In genomic region chr7:101743241-101743994, GRCh38 we compare ENCODE assay signal across 8 cellular contexts.
A peak's percentile ranks its signal among the peaks of the same experiment; 100 is the strongest.
DNase-seq lines count a peak whose midpoint lies in the region; ATAC-seq and TF ChIP-seq lines count a peak whose summit lies in the region.

No MANE protein-coding gene starts in this region.

- H3K4me2 ChIP-seq in BLaER1 treated with 17β-estradiol and CSF1 and Interleukin-3, amounts not matched to agents 10 nM and 100 nM: peak overlapping the region; percentile 73 to 96 (median 85)
- peak overlapping the region; percentile 85 for H3K4me2 ChIP-seq in osteoblast (ENCODE audit: insufficient read depth, low read length)

- in situ Hi-C loops in Panc1 (cut with HindIII; ENCODE audit: low pct_unique_long_range_greater_than_20kb, low sequenced_read_pairs): no loop called here

- no peaks in the 10 kb centered on the region for H3K9me3 ChIP-seq in BLaER1 treated with 17β-estradiol and CSF1 and Interleukin-3, amounts not matched to agents 10 nM and 100 nM (replicated peaks in 1 of 11)
- H3K9me3 ChIP-seq in Panc1 (ENCODE audit: control insufficient read depth, insufficient read depth, low read depth, low read length) (no peaks in the 10 kb centered on the region), osteoblast (ENCODE audit: low read depth, low read length) (no peaks in the 10 kb centered on the region), thyroid gland (no peaks in the 10 kb centered on the region)

- H3K27me3 ChIP-seq in BLaER1 treated with 17β-estradiol and CSF1 and Interleukin-3, amounts not matched to agents 10 nM and 100 nM: no peaks in the 10 kb centered on the region
- H3K27me3 ChIP-seq in Panc1 (ENCODE audit: control insufficient read depth, insufficient read depth, low read length) (no peaks in the 10 kb centered on the region), osteoblast (ENCODE audit: insufficient read depth, low read length) (peaks cover 39% of the 10 kb centered on the region), thyroid gland (no peaks in the 10 kb centered on the region)

- no peaks in the 10 kb centered on the region for H3K36me3 ChIP-seq in BLaER1 treated with 17β-estradiol and CSF1 and Interleukin-3, amounts not matched to agents 10 nM and 100 nM
- H3K36me3 ChIP-seq in Panc1 (ENCODE audit: control insufficient read depth, insufficient read depth, low read length) (no peaks in the 10 kb centered on the region), osteoblast (ENCODE audit: insufficient read depth, low read length) (no peaks in the 10 kb centered on the region), thyroid gland (no peaks in the 10 kb centered on the region)

- H3K9ac ChIP-seq in BLaER1 treated with 17β-estradiol and CSF1 and Interleukin-3, amounts not matched to agents 10 nM and 100 nM: peak overlapping the region; percentile 39 to 84 (median 77)

- peak overlapping the region; percentile 81 for H2AFZ ChIP-seq in osteoblast (ENCODE audit: low read length)

- BruUV-seq in Panc1 (replicated peaks; lab: Mats Ljungman, UMichigan): no TSS peak

- H4K20me1 ChIP-seq in BLaER1 treated with 17β-estradiol and CSF1 and Interleukin-3, amounts not matched to agents 10 nM and 100 nM: no peaks in the 10 kb centered on the region
- H4K20me1 ChIP-seq in osteoblast (ENCODE audit: insufficient read depth, low read length): no peaks in the 10 kb centered on the region

- no peak overlapping the region for H3K27ac Mint-ChIP-seq in activated T-cell treated with anti-CD3 and anti-CD28 coated beads, Interleukin-2, amount 50 U/mL, for 72 hours

- H3K4me3 ChIP-seq in BLaER1 treated with 17β-estradiol and CSF1 and Interleukin-3, amounts not matched to agents 10 nM and 100 nM: peak overlapping the region; percentile 58 to 74 (median 65)
- H3K4me3 ChIP-seq in Panc1 (ENCODE audit: low read depth in 2 of 2, low read length in 2 of 2): peak overlapping the region; percentile 48 to 62
- H3K4me3 ChIP-seq in fibroblast of villous mesenchyme (ENCODE audit: low read depth, low read length): peak overlapping the region; percentile 65
- H3K4me3 ChIP-seq in osteoblast (ENCODE audit: insufficient read depth, low read length): peak overlapping the region; percentile 69
- peak overlapping the region in 1 of 3 donors; percentile 39 for H3K4me3 ChIP-seq in thyroid gland (replicated peaks in 1 of 3)

- ATAC-seq in Panc1 (peak; percentile 83), HG03520 (IDR thresholded peaks at IDR 0.05; ENCODE audit: unreplicated experiment) (no peak)
- ATAC-seq in activated T-cell treated with anti-CD3 and anti-CD28 coated beads, Interleukin-2, amount 50 U/mL, for 72 hours (replicated peaks in 1 of 2): peak; percentile 70 to 74

- POLR2A ChIA-PET in Panc1 (lab: Charles Lee): no interaction called here

- peaks cover 33% of the 10 kb centered on the region for H3K4me1 Mint-ChIP-seq in activated T-cell treated with anti-CD3 and anti-CD28 coated beads, Interleukin-2, amount 50 U/mL, for 72 hours (ENCODE audit: low read depth)

- TF ChIP-seq CTCF in Panc1 (IDR thresholded peaks at IDR 0.05) (peak; percentile 87; the same call in 1 of the 2 replicates), fibroblast of villous mesenchyme (IDR thresholded peaks at IDR 0.05; ENCODE audit: insufficient read depth, low read depth, low read length) (peak; percentile 60), osteoblast (IDR thresholded peaks at IDR 0.05; ENCODE audit: extremely low read depth, low read depth, low read length) (peak; percentile 38), thyroid gland (IDR thresholded peaks at IDR 0.05) (peak in 5 of 6 experiments; percentile 23 to 53 (median 31))

- H3K9me3 Mint-ChIP-seq in activated T-cell treated with anti-CD3 and anti-CD28 coated beads, Interleukin-2, amount 50 U/mL, for 72 hours: no peaks in the 10 kb centered on the region

- no peak for TF ChIP-seq POLR2A in thyroid gland (IDR thresholded peaks at IDR 0.05)

- WGBS in thyroid gland, 2 donors: 0 to 1% methylated on average over 43 to 53 of the region's 60 CpGs

- no peaks in the 10 kb centered on the region for H3K36me3 Mint-ChIP-seq in activated T-cell treated with anti-CD3 and anti-CD28 coated beads, Interleukin-2, amount 50 U/mL, for 72 hours (ENCODE audit: insufficient read depth in 2 of 2)

- no peaks in the 10 kb centered on the region for H3K79me2 ChIP-seq in osteoblast (ENCODE audit: insufficient read depth, low read length)

- H3K27me3 Mint-ChIP-seq in activated T-cell treated with anti-CD3 and anti-CD28 coated beads, Interleukin-2, amount 50 U/mL, for 72 hours (ENCODE audit: low read depth): no peaks in the 10 kb centered on the region

- intact Hi-C loops in Panc1 (cut with micrococcal nuclease; ENCODE audit: unreplicated experiment) (loop anchor here (2.0 kb wide), 1 partner anchor 71 kb away; no protein-coding TSS in a partner anchor), thyroid gland (cut with DNase I) (loop anchor here (5.0 kb wide), 1 partner anchor 74 kb away; the partner anchor contains the start of gene CUX1)

- H3K27ac ChIP-seq in BLaER1 treated with 17β-estradiol and CSF1 and Interleukin-3, amounts not matched to agents 10 nM and 100 nM: peak overlapping the region in 9 of 11 experiments; percentile 45 to 93 (median 89); a peak in 18 of 22 replicates
- H3K27ac ChIP-seq in Panc1 (ENCODE audit: low read length) (peak overlapping the region; percentile 71), osteoblast (ENCODE audit: low read depth, low read length) (no peak overlapping the region), thyroid gland (no peak overlapping the region)

- CTCF ChIA-PET in Panc1 (lab: Charles Lee): interaction anchor here (0.7 to 1.1 kb wide), 2 partner anchors 123 to 143 kb away, joined by 3 to 4 read pairs; no protein-coding TSS in a partner anchor

- H3K4me1 ChIP-seq in BLaER1 treated with 17β-estradiol and CSF1 and Interleukin-3, amounts not matched to agents 10 nM and 100 nM: peaks cover 64 to 92% (median 89%) of the 10 kb centered on the region in 10 experiments
- H3K4me1 ChIP-seq in Panc1 (ENCODE audit: control insufficient read depth, insufficient read depth, low read length) (peaks cover 35% of the 10 kb centered on the region), osteoblast (ENCODE audit: insufficient read depth, low read length) (peaks cover 2% of the 10 kb centered on the region), thyroid gland (peaks cover 3 to 13% of the 10 kb centered on the region in 2 donors)

- H3K4me3 Mint-ChIP-seq in activated T-cell treated with anti-CD3 and anti-CD28 coated beads, Interleukin-2, amount 50 U/mL, for 72 hours: peak overlapping the region; percentile 80 to 81

- DNase-seq in HT-29 (ENCODE audit: low spot score) (peak; percentile 31), Panc1 (ENCODE audit: low read depth, low spot score) (no peak), fibroblast of villous mesenchyme (ENCODE audit: low read depth) (peak; percentile 65), osteoblast (ENCODE audit: insufficient read length, low spot score, missing footprints) (peak; percentile 97), thyroid gland (peak; percentile 37 to 45)
- peak; percentile 65 to 69 for DNase-seq in activated T-cell treated with anti-CD3 and anti-CD28 coated beads, Interleukin-2, amount 50 U/mL, for 72 hours

Comparison
In these comparisons a context has a peak if more than half of its experiments do, and no peak if none do; other contexts are left out.
1. H3K27ac ChIP-seq: peak in BLaER1 treated with 17β-estradiol and CSF1 and Interleukin-3, amounts not matched to agents 10 nM and 100 nM (9 of 11) and Panc1 (single experiment); none in osteoblast (single experiment) and thyroid gland (0 of 3).
2. CTCF ChIP-seq: peak in every context shown above with its lines; median percentile 87 in Panc1; 60 in fibroblast of villous mesenchyme; 38 in osteoblast; 31 in thyroid gland.